ENCODE assay signal across 8 cellular contexts in genomic region chr20:33489495-33490022, GRCh38. TPM values are rescaled to one million over a fixed set of nuclear protein-coding genes. Genes with fewer than 3 reads are reported as not detected.
DNase-seq lines count a peak whose midpoint lies in the region; ATAC-seq, FAIRE-seq and TF ChIP-seq lines count a peak whose summit lies in the region.

No MANE protein-coding gene starts in this region.

- no peak for FAIRE-seq in H54 (lab: Jason Lieb, UNC)

- POLR2A ChIA-PET in RWPE1 (lab: Yijun Ruan, JAX; ENCODE audit: low non-redundant PET) = interaction anchor here (0.6 to 1.7 kb wide), 10 partner anchors 15 to 955 kb away, joined by 3 to 8 read pairs (median 4); partner anchors contain the start of gene SNTA1

- CTCF ChIA-PET in RWPE1 (lab: Yijun Ruan, JAX) = interaction anchor here (1.0 to 1.6 kb wide), 3 partner anchors 11 to 178 kb away, joined by 4 to 10 read pairs (median 5); no protein-coding TSS in a partner anchor

- peak overlapping the region; percentile 88 to 90 (median 90) for H3K4me3 Mint-ChIP-seq in nephron

- H3K9me3 Mint-ChIP-seq in nephron = no peaks in the 10 kb centered on the region

- H3K4me3 ChIP-seq in fibroblast of the aortic adventitia (ENCODE audit: low read depth, low read length) = peak overlapping the region; percentile 73

- H3K4me1 Mint-ChIP-seq in nephron = peaks cover 8% of the 10 kb centered on the region

- no peaks in the 10 kb centered on the region for H3K27me3 Mint-ChIP-seq in nephron (ENCODE audit: low read depth)

- TF ChIP-seq CTCF in RWPE1 (conservative IDR thresholded peaks at IDR 0.05; ENCODE audit: low read depth) (no peak), fibroblast of the aortic adventitia (IDR thresholded peaks at IDR 0.05; ENCODE audit: insufficient read depth, low read length) (no peak), nephron (IDR thresholded peaks at IDR 0.05; ENCODE audit: unreplicated experiment in 3 of 3) (no peak)

- peaks cover 5% of the 10 kb centered on the region for H3K36me3 Mint-ChIP-seq in nephron (ENCODE audit: low read depth)

- ATAC-seq in stimulated activated naive CD8-positive, alpha-beta T cell treated with anti-CD3 and anti-CD28 coated beads, Interleukin-15, Interleukin-2, amounts not matched to agents 100 U/mL and 50 U/mL, for 24 hours = peak; percentile 99

- H3K27ac ChIP-seq in RWPE1 = peak overlapping the region; percentile 89

- peak overlapping the region; percentile 48 to 94 (median 93) for H3K27ac Mint-ChIP-seq in nephron

- peak; percentile 96 for TF ChIP-seq POLR2A in H54 (IDR thresholded peaks at IDR 0.05; ENCODE audit: low read depth, low read length)

- DNase-seq in ELF-1 (ENCODE audit: low read depth, low spot score) (peak; percentile 96), H54 (ENCODE audit: insufficient read length, low spot score) (peak; percentile 99), LoVo (ENCODE audit: low spot score) (peak; percentile 98), RWPE1 (ENCODE audit: low spot score) (peak; percentile 100), fibroblast of the aortic adventitia (ENCODE audit: low read depth) (peak; percentile 95)
- peak; percentile 99 for DNase-seq in activated effector memory CD4-positive, alpha-beta T cell treated with Interleukin-2 at 50 U/mL for 16 hours
- DNase-seq in stimulated activated naive CD8-positive, alpha-beta T cell treated with anti-CD3 and anti-CD28 coated beads, Interleukin-15, Interleukin-2, amounts not matched to agents 100 U/mL and 50 U/mL, for 24 hours = peak; percentile 99

RNA-seq across cellular contexts. Expression of gene CBFA2T2, which starts 0.3 kb away (rescaled TPM):
- total RNA-seq in fibroblast of the aortic adventitia (ENCODE audit: low replicate concordance) = 7.6 and 11.7 TPM in 2 replicates

RNA-seq across cellular contexts. Expression of gene SNTA1, which starts 46.0 kb away (rescaled TPM):
- total RNA-seq in fibroblast of the aortic adventitia (ENCODE audit: low replicate concordance) = 25.7 and 28.6 TPM in 2 replicates

Comparison
In these comparisons a context has a peak if more than half of its experiments do, and no peak if none do; other contexts are left out.
1. Peak in every context shown above with its lines: DNase-seq, ATAC-seq, H3K4me3 ChIP-seq and H3K27ac ChIP-seq.